In genomic region chr19:2168619-2169424, GRCh38 we compare ENCODE assay signal across 1 cellular context.
TF ChIP-seq lines count a peak whose summit lies in the region.

No MANE protein-coding gene starts in this region.

TF ChIP-seq in HepG2, 621 proteins besides CTCF, POLR2A, EP300 and RAD21 (continued from another document and continues in another):
- TF ChIP-seq HMGXB3 (CRISPR knock-in tag; IDR thresholded peaks at IDR 0.05; ENCODE audit: borderline replicate concordance) = no peak; the same call in 1 of the 2 replicates
- no peak for TF ChIP-seq GABPA (IDR thresholded peaks at IDR 0.05; ENCODE audit: low read depth, low read length)
- peak; percentile 55 for TF ChIP-seq GABPA (CRISPR knock-in tag; IDR thresholded peaks at IDR 0.05; ENCODE audit: low read depth)
- no peak for TF ChIP-seq TAF15 (IDR thresholded peaks at IDR 0.05; ENCODE audit: low read depth, low read length, poor library complexity, severe bottlenecking)
- TF ChIP-seq ZNF430 (CRISPR knock-in tag; IDR thresholded peaks at IDR 0.05) = peak; percentile 72; the same call in 1 of the 2 replicates
- TF ChIP-seq ZNF331 (CRISPR knock-in tag; IDR thresholded peaks at IDR 0.05) = peak; percentile 96
- no peak for TF ChIP-seq MAFG (CRISPR knock-in tag; IDR thresholded peaks at IDR 0.05)
- TF ChIP-seq ARID4A (CRISPR knock-in tag; IDR thresholded peaks at IDR 0.05; ENCODE audit: borderline replicate concordance) = peak; percentile 84; the same call in 1 of the 2 replicates
- no peak for TF ChIP-seq NRL (CRISPR knock-in tag; IDR thresholded peaks at IDR 0.05; ENCODE audit: borderline replicate concordance)
- peak; percentile 52 for TF ChIP-seq TAF1 (CRISPR knock-in tag; IDR thresholded peaks at IDR 0.05)
- no peak for TF ChIP-seq ZNF768 (CRISPR knock-in tag; IDR thresholded peaks at IDR 0.05)
- TF ChIP-seq TOE1 (CRISPR knock-in tag; IDR thresholded peaks at IDR 0.05) = no peak
- no peak for TF ChIP-seq ZNF138 (CRISPR knock-in tag; IDR thresholded peaks at IDR 0.05; ENCODE audit: low read depth)
- TF ChIP-seq DR1 (CRISPR knock-in tag; IDR thresholded peaks at IDR 0.05) = peak; percentile 78
- TF ChIP-seq SNAI1 (CRISPR knock-in tag; IDR thresholded peaks at IDR 0.05; ENCODE audit: borderline replicate concordance) = no peak
- no peak for TF ChIP-seq DNMT3B (CRISPR knock-in tag; conservative IDR thresholded peaks at IDR 0.05)
- peak; percentile 85 for TF ChIP-seq ZNF12 (CRISPR knock-in tag; IDR thresholded peaks at IDR 0.05)
- no peak for TF ChIP-seq NR2F2 (IDR thresholded peaks at IDR 0.05; ENCODE audit: borderline replicate concordance, low read depth)
- peak; percentile 91 for TF ChIP-seq IKZF5 (CRISPR knock-in tag; IDR thresholded peaks at IDR 0.05)
- TF ChIP-seq ZBTB4 (CRISPR knock-in tag; IDR thresholded peaks at IDR 0.05; ENCODE audit: borderline replicate concordance) = no peak; the same call in 1 of the 2 replicates
- TF ChIP-seq MED1 (CRISPR knock-in tag; IDR thresholded peaks at IDR 0.05) = peak; percentile 95
- TF ChIP-seq HCFC1 (IDR thresholded peaks at IDR 0.05; ENCODE audit: low read depth, low read length) = no peak
- peak; percentile 19 for TF ChIP-seq STAG1 (CRISPR knock-in tag; IDR thresholded peaks at IDR 0.05)
- TF ChIP-seq PTBP1 (IDR thresholded peaks at IDR 0.05; ENCODE audit: low read depth, low read length, poor library complexity, severe bottlenecking) = no peak
- TF ChIP-seq SNAPC5 (CRISPR knock-in tag; IDR thresholded peaks at IDR 0.05; ENCODE audit: borderline replicate concordance) = peak; percentile 73; the same call in 1 of the 2 replicates
- peak; percentile 44; the same call in 1 of the 2 replicates for TF ChIP-seq ZBTB10 (CRISPR knock-in tag; IDR thresholded peaks at IDR 0.05; ENCODE audit: borderline replicate concordance)
- peak; percentile 61; the same call in 1 of the 2 replicates for TF ChIP-seq PRDM15 (CRISPR knock-in tag; IDR thresholded peaks at IDR 0.05)
- TF ChIP-seq NFKBIZ (CRISPR knock-in tag; IDR thresholded peaks at IDR 0.05) = 0 out of 2 replicates have a peak, but pooled peaks have one; percentile 50
- TF ChIP-seq HNF4G (IDR thresholded peaks at IDR 0.05; ENCODE audit: borderline replicate concordance, low read depth, low read length) = no peak; the same call in 1 of the 2 replicates
- no peak; the same call in 1 of the 2 replicates for TF ChIP-seq HNF4G (CRISPR knock-in tag; IDR thresholded peaks at IDR 0.05; ENCODE audit: borderline replicate concordance, low read depth)
- TF ChIP-seq BATF2 (CRISPR knock-in tag; IDR thresholded peaks at IDR 0.05) = no peak; the same call in 1 of the 2 replicates
- no peak for TF ChIP-seq ZNF552 (CRISPR knock-in tag; IDR thresholded peaks at IDR 0.05; ENCODE audit: borderline replicate concordance)
- no peak for TF ChIP-seq NCOA5 (CRISPR knock-in tag; IDR thresholded peaks at IDR 0.05)
- TF ChIP-seq ZNF350 (CRISPR knock-in tag; IDR thresholded peaks at IDR 0.05; ENCODE audit: borderline replicate concordance, low read depth) = peak; percentile 85; the same call in 1 of the 2 replicates
- no peak for TF ChIP-seq ZNF597 (CRISPR knock-in tag; IDR thresholded peaks at IDR 0.05)
- no peak; the same call in 1 of the 2 replicates for TF ChIP-seq SAFB2 (CRISPR knock-in tag; IDR thresholded peaks at IDR 0.05; ENCODE audit: borderline replicate concordance, low read depth)
- peak; percentile 84 for TF ChIP-seq ZNF256 (CRISPR knock-in tag; conservative IDR thresholded peaks at IDR 0.05)
